ENCODE assay signal across 10 cellular contexts in the genomic region with DNA sequence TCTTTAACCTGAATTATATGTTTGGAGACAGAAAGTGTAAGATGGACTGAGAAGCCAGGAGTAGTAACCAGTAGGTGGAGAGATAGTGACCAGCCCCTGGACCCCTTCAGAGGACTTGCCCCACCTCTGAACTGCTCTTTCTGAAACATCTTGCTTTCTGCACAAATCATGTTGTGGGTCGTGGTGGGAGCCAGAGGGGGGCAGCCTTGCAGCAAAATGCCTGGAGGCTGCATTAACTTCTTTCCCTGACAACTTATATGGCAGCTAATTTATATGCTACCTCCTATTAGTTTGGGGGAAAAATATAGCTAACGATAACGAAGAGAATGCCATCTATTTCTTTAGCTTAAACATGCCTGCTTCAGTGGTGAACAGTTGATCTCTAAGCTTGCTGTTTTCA.
DNase-seq lines count a peak whose midpoint lies in the region; ATAC-seq and TF ChIP-seq lines count a peak whose summit lies in the region.
"Had no signal": no experiment of that assay in that cellular context is flagged by ENCODE, and none has a peak within 500 bp of the region (broad histone marks: within the 10 kb centered on the region; RNA-seq: fewer than 3 reads in every experiment).

No MANE protein-coding gene starts in this region.

- H3K9me2 ChIP-seq in OCI-LY7 (ENCODE audit: insufficient read depth, low read length) (no peaks in the 10 kb centered on the region), PC-9 (ENCODE audit: insufficient read depth) (no peaks in the 10 kb centered on the region)

- H3K4me1 ChIP-seq in OCI-LY7 (ENCODE audit: insufficient read depth, low read length, poor library complexity, severe bottlenecking) = no peaks in the 10 kb centered on the region
- no peaks in the 10 kb centered on the region for H3K4me1 ChIP-seq in PC-9 (replicated peaks; ENCODE audit: insufficient read depth)

- H3K4me2 ChIP-seq in OCI-LY7 (ENCODE audit: low read length) = no peak overlapping the region
- H3K4me2 ChIP-seq in PC-9 = no peak overlapping the region

- TF ChIP-seq POLR2A in erythroblast (IDR thresholded peaks at IDR 0.05; ENCODE audit: low read length) = no peak

- H4K20me1 ChIP-seq in OCI-LY7 (ENCODE audit: insufficient read depth, low read length) (no peaks in the 10 kb centered on the region), PC-9 (ENCODE audit: insufficient read depth) (no peaks in the 10 kb centered on the region)

- H3K27me3 ChIP-seq in PC-9 (ENCODE audit: insufficient read depth, low read depth) = no peaks in the 10 kb centered on the region

- ATAC-seq in GM21619 (IDR thresholded peaks at IDR 0.05; ENCODE audit: unreplicated experiment) = peak; percentile 2
- ATAC-seq: PC-3 had no signal

- CTCF ChIA-PET in OCI-LY7 (lab: Charles Lee; ENCODE audit: unreplicated experiment) (no interaction called here), PC-9 (lab: Charles Lee) (no interaction called here)

- BruUV-seq in OCI-LY7 (replicated peaks; lab: Mats Ljungman, UMichigan) (no TSS peak), PC-9 (replicated peaks; lab: Mats Ljungman, UMichigan) (no TSS peak)

- H2AFZ ChIP-seq in OCI-LY7 (ENCODE audit: low read length) (no peak overlapping the region), PC-9 (no peak overlapping the region)

- H3K36me3 ChIP-seq in OCI-LY7 (ENCODE audit: insufficient read depth, low read length) (no peaks in the 10 kb centered on the region), PC-9 (ENCODE audit: low read depth) (no peaks in the 10 kb centered on the region)

- H3K79me2 ChIP-seq in OCI-LY7 (ENCODE audit: insufficient read depth, low read depth, low read length) = no peaks in the 10 kb centered on the region
- no peaks in the 10 kb centered on the region for H3K79me2 ChIP-seq in PC-9 (ENCODE audit: low read depth)

- POLR2A ChIA-PET in OCI-LY7 (lab: Charles Lee) = no interaction called here
- POLR2A ChIA-PET in PC-9 (lab: Charles Lee; ENCODE audit: unreplicated experiment) = no interaction called here

- no peaks in the 10 kb centered on the region for H3F3A ChIP-seq in PC-9 (ENCODE audit: insufficient read depth, low read depth)

- H3K4me3 ChIP-seq in OCI-LY7 (ENCODE audit: low read depth, low read length, poor library complexity, severe bottlenecking) (no peak overlapping the region), PC-9 (no peak overlapping the region)
- H3K4me3 ChIP-seq: lung had no signal

- intact Hi-C loops in OCI-LY7 (cut with micrococcal nuclease; ENCODE audit: unreplicated experiment) = no loop called here
- intact Hi-C loops in PC-9 (cut with micrococcal nuclease; ENCODE audit: unreplicated experiment) = no loop called here

- H3K27ac ChIP-seq in OCI-LY7 (ENCODE audit: low read depth, low read length, poor library complexity, severe bottlenecking) (no peak overlapping the region), PC-9 (no peak overlapping the region)

- TF ChIP-seq CTCF in OCI-LY7 (conservative IDR thresholded peaks at IDR 0.05; ENCODE audit: low read length) = peak; percentile 41; the same call in 1 of the 2 replicates
- no peak for TF ChIP-seq CTCF in PC-9 (conservative IDR thresholded peaks at IDR 0.05)

- H3K9me3 ChIP-seq in OCI-LY7 (ENCODE audit: low read length) (no peaks in the 10 kb centered on the region), PC-9 (ENCODE audit: insufficient read depth, low read depth) (no peaks in the 10 kb centered on the region)

- DNase-seq in ELF-1 (ENCODE audit: low read depth, low spot score) = peak; percentile 23
- no peak for DNase-seq in OCI-LY7 (ENCODE audit: low spot score)
- peak; percentile 40 for DNase-seq in iPS-NIHi11 (ENCODE audit: low spot score)
- no peak for DNase-seq in GOT3 (lab: John Stamatoyannopoulos, UW)
- no peak for DNase-seq in PC-9
- DNase-seq in activated CD8-positive, alpha-beta memory T cell treated with anti-CD3 and anti-CD28 coated beads, Interleukin-2, amount 50 U/mL, for 48 hours = no peak
- DNase-seq in erythroblast (lab: John Stamatoyannopoulos, UW) = no peak
- DNase-seq: PC-3 had no signal

Comparison
In these comparisons a context has a peak if more than half of its experiments do, and no peak if none do; other contexts are left out.
1. DNase-seq: peak in ELF-1 (single experiment) and iPS-NIHi11 (single experiment); none in OCI-LY7 (single experiment), GOT3 (single experiment), PC-9 (0 of 2), activated CD8-positive, alpha-beta memory T cell treated with anti-CD3 and anti-CD28 coated beads, Interleukin-2, amount 50 U/mL, for 48 hours (single experiment) and erythroblast (0 of 2).